Comparison of ENCODE assay signal across 1 cellular context in the genomic region with DNA sequence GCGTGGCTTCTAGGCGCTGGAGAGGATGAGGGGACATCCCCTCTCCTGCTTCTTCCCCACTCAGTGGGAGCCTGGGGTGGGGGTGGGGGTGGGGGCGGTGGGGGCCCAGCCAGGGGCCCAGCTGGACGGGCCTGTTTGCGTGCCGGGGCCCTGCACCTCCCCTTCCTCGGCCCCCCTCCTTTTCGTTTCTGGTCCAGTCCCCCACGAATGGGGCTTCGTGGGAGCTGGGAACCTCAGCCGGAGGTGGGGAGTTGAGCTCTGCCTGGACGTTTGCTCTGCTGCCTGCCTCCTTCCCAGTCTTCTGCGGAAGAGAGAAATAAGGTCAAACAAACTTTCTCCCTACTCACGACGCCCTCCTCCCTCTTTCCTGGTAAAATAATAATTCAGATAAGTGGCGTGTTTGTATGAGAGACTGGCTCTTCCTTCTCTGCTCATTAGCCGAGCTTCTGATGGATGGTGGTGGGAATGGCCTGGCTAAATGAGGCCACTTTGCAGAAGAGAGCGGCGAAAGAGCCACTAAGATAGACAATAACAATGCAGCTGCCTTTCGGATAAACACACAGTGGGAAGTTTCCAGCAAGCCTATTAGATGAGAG.
TF ChIP-seq lines count a peak whose summit lies in the region.

No MANE protein-coding gene starts in this region.

TF ChIP-seq in A549, 52 proteins besides CTCF, POLR2A, EP300 and RAD21 (continued from another document):
- TF ChIP-seq, protein P1, sequence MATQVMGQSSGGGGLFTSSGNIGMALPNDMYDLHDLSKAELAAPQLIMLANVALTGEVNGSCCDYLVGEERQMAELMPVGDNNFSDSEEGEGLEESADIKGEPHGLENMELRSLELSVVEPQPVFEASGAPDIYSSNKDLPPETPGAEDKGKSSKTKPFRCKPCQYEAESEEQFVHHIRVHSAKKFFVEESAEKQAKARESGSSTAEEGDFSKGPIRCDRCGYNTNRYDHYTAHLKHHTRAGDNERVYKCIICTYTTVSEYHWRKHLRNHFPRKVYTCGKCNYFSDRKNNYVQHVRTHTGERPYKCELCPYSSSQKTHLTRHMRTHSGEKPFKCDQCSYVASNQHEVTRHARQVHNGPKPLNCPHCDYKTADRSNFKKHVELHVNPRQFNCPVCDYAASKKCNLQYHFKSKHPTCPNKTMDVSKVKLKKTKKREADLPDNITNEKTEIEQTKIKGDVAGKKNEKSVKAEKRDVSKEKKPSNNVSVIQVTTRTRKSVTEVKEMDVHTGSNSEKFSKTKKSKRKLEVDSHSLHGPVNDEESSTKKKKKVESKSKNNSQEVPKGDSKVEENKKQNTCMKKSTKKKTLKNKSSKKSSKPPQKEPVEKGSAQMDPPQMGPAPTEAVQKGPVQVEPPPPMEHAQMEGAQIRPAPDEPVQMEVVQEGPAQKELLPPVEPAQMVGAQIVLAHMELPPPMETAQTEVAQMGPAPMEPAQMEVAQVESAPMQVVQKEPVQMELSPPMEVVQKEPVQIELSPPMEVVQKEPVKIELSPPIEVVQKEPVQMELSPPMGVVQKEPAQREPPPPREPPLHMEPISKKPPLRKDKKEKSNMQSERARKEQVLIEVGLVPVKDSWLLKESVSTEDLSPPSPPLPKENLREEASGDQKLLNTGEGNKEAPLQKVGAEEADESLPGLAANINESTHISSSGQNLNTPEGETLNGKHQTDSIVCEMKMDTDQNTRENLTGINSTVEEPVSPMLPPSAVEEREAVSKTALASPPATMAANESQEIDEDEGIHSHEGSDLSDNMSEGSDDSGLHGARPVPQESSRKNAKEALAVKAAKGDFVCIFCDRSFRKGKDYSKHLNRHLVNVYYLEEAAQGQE (IDR thresholded peaks at IDR 0.05) = no peak
- TF ChIP-seq HOXB5 (CRISPR knock-in tag; IDR thresholded peaks at IDR 0.05) (no peak), ZFP36 (IDR thresholded peaks at IDR 0.05; ENCODE audit: borderline replicate concordance, partially characterized antibody) (no peak)
